In genomic region chr1:8866173-8866791, GRCh38 we compare ENCODE assay signal across 15 cellular contexts. TPM values are rescaled to one million over a fixed set of nuclear protein-coding genes. Genes with fewer than 3 reads are reported as not detected.
DNase-seq lines count a peak whose midpoint lies in the region; ATAC-seq, FAIRE-seq and TF ChIP-seq lines count a peak whose summit lies in the region.
"Had no signal": no experiment of that assay in that cellular context is flagged by ENCODE, and none has a peak within 500 bp of the region (broad histone marks: within the 10 kb centered on the region; RNA-seq: fewer than 3 reads in every experiment).

No MANE protein-coding gene starts in this region.

- H3K27ac ChIP-seq in GM12878 (ENCODE audit: control insufficient read depth, insufficient read depth), result no peak overlapping the region
- H3K27ac ChIP-seq in uterus, result no peak overlapping the region
- H3K27ac ChIP-seq: adrenal gland, epithelial cell of prostate had no signal

- no peak overlapping the region for H3K4me2 ChIP-seq in GM12878 (ENCODE audit: control insufficient read depth, insufficient read depth)

- 95% methylated on average over 10 of the region's 10 CpGs for WGBS in GM12878 (ENCODE audit: insufficient coverage, insufficient replicate concordance, low lambda C conversion rate, missing lambda C conversion rate)

- SMC1A ChIA-PET in GM12878 (lab: Charles Lee; ENCODE audit: uncharacterized antibody, unreplicated experiment), result interaction anchor here (0.9 to 1.3 kb wide), 3 partner anchors 14 to 51 kb away, joined by 3 read pairs; no protein-coding TSS in a partner anchor

- TF ChIP-seq EP300 in GM12878 (IDR thresholded peaks at IDR 0.05; ENCODE audit: borderline replicate concordance in 1 of 2, control insufficient read depth in 1 of 2, low read depth in 2 of 2, low read length in 2 of 2), result no peak

- H3K27me3 ChIP-seq in GM12878 (replicated peaks in 1 of 2; ENCODE audit: control insufficient read depth in 2 of 2, insufficient read depth in 2 of 2, low read length in 1 of 2) (no peaks in the 10 kb centered on the region), uterus (no peaks in the 10 kb centered on the region)
- H3K27me3 ChIP-seq: adrenal gland, BE2C had no signal

- H3K9me3 Mint-ChIP-seq in natural killer cell treated with Interleukin-12 subunit alpha and Interleukin-12 subunit beta and Interleukin-15 and Interleukin-18, amount 100 ng/mL, for 72 hours, result no peaks in the 10 kb centered on the region
- no peaks in the 10 kb centered on the region for H3K9me3 Mint-ChIP-seq in natural killer cell
- no peaks in the 10 kb centered on the region for H3K9me3 Mint-ChIP-seq in stimulated activated naive CD8-positive, alpha-beta T cell treated with anti-CD3 and anti-CD28 coated beads, Interleukin-15, amount 100 ng/mL, for 72 hours

- TF ChIP-seq POLR2A in NB4 (IDR thresholded peaks at IDR 0.05; ENCODE audit: extremely low read depth, insufficient read length) (no peak), GM12878 (IDR thresholded peaks at IDR 0.05; ENCODE audit: low read depth, low read length) (0 out of 2 replicates have a peak, but pooled peaks have one; percentile 33), uterus (IDR thresholded peaks at IDR 0.05) (no peak)

- TF ChIP-seq RAD21 in GM12878 (IDR thresholded peaks at IDR 0.05; ENCODE audit: insufficient read depth, low read depth, low read length), result no peak

- TF ChIP-seq CTCF in natural killer cell (IDR thresholded peaks at IDR 0.05) (no peak), NB4 (IDR thresholded peaks at IDR 0.05; ENCODE audit: low read depth, low read length) (no peak), GM12878 (IDR thresholded peaks at IDR 0.05 in 2 of 3, conservative IDR thresholded peaks at IDR 0.05 in 1 of 3; ENCODE audit: control insufficient read depth in 2 of 3, extremely low read depth in 1 of 3, insufficient read depth in 1 of 3, low read depth in 3 of 3, low read length in 3 of 3) (no peak), uterus (IDR thresholded peaks at IDR 0.05) (no peak)

- peaks cover 47% of the 10 kb centered on the region for H3K79me2 ChIP-seq in GM12878 (ENCODE audit: control insufficient read depth, insufficient read depth, low read length)

- H3K4me3 ChIP-seq in NB4 (ENCODE audit: low read depth, low read length), result no peak overlapping the region
- H3K4me3 ChIP-seq in GM12878, result no peak overlapping the region
- no peak overlapping the region for H3K4me3 ChIP-seq in uterus
- H3K4me3 ChIP-seq: adrenal gland had no signal

- H3K36me3 Mint-ChIP-seq in natural killer cell treated with Interleukin-12 subunit alpha and Interleukin-12 subunit beta and Interleukin-15 and Interleukin-18, amount 100 ng/mL, for 72 hours, result peaks cover 40% of the 10 kb centered on the region
- H3K36me3 Mint-ChIP-seq in natural killer cell, result no peaks in the 10 kb centered on the region

- H3K4me1 Mint-ChIP-seq in natural killer cell treated with Interleukin-12 subunit alpha and Interleukin-12 subunit beta and Interleukin-15 and Interleukin-18, amount 100 ng/mL, for 72 hours (ENCODE audit: low read depth in 2 of 2), result peaks cover 13 to 30% of the 10 kb centered on the region in 2 donors
- peaks cover 0 to 12% of the 10 kb centered on the region in 2 donors for H3K4me1 Mint-ChIP-seq in natural killer cell
- peaks cover 71% of the 10 kb centered on the region for H3K4me1 Mint-ChIP-seq in stimulated activated naive CD8-positive, alpha-beta T cell treated with anti-CD3 and anti-CD28 coated beads, Interleukin-15, amount 100 ng/mL, for 72 hours

- no peaks in the 10 kb centered on the region for H3K27me3 Mint-ChIP-seq in natural killer cell treated with Interleukin-12 subunit alpha and Interleukin-12 subunit beta and Interleukin-15 and Interleukin-18, amount 100 ng/mL, for 72 hours
- H3K27me3 Mint-ChIP-seq in natural killer cell (ENCODE audit: low read depth in 2 of 2), result no peaks in the 10 kb centered on the region
- H3K27me3 Mint-ChIP-seq in stimulated activated naive CD8-positive, alpha-beta T cell treated with anti-CD3 and anti-CD28 coated beads, Interleukin-15, amount 100 ng/mL, for 72 hours, result no peaks in the 10 kb centered on the region

- peaks cover 42% of the 10 kb centered on the region for H4K20me1 ChIP-seq in GM12878 (ENCODE audit: control insufficient read depth, insufficient read depth)

- in situ Hi-C loops in GM12878 (cut with MboI), result no loop called here

- no peak overlapping the region for H2AFZ ChIP-seq in GM12878 (ENCODE audit: control insufficient read depth, low read depth, low read length)

- no peak for DNase-seq in natural killer cell treated with Interleukin-12 subunit alpha and Interleukin-12 subunit beta and Interleukin-15 and Interleukin-18, amount 100 ng/mL, for 72 hours (ENCODE audit: low spot score)
- DNase-seq in natural killer cell (no peak), NB4 (ENCODE audit: low read depth) (peak; percentile 25), GM12878 (ENCODE audit: low read depth, low spot score) (no peak), uterus (no peak), foreskin melanocyte (no peak), iPS-NIHi7 (ENCODE audit: extremely low spot score) (no peak)
- no peak for DNase-seq in stimulated activated naive CD8-positive, alpha-beta T cell treated with anti-CD3 and anti-CD28 coated beads, Interleukin-15, amount 100 ng/mL, for 72 hours
- DNase-seq: adrenal gland; BE2C; midbrain; NCI-H1105 treated with DMSO at 0.1 percent for 48 hours; NCI-H2171 treated with DMSO at 0.1 percent for 48 hours; stimulated activated naive CD4-positive, alpha-beta T cell had no signal

- intact Hi-C loops in natural killer cell (cut with micrococcal nuclease) (no loop called here), GM12878 (cut with micrococcal nuclease; ENCODE audit: unreplicated experiment) (no loop called here), uterus (cut with DNase I; ENCODE audit: low total_unique reads) (no loop called here)

- CTCF ChIA-PET in GM12878 (lab: Yijun Ruan, JAX), result interaction anchor here (1.1 to 3.4 kb wide), 5 partner anchors 8 to 139 kb away, joined by 4 to 14 read pairs (median 7); no protein-coding TSS in a partner anchor

- no TSS peak for BruUV-seq in GM12878 (replicated peaks; lab: Mats Ljungman, UMichigan)

- H3K9ac ChIP-seq in GM12878 (ENCODE audit: control insufficient read depth, insufficient read depth, low read length), result no peak overlapping the region

- RAD21 ChIA-PET in GM12878 (lab: Charles Lee; ENCODE audit: unreplicated experiment), result interaction anchor here (0.9 kb wide), 1 partner anchor 53 kb away, joined by 3 read pairs; no protein-coding TSS in a partner anchor

- peak overlapping the region; percentile 35 to 60 for H3K27ac Mint-ChIP-seq in natural killer cell treated with Interleukin-12 subunit alpha and Interleukin-12 subunit beta and Interleukin-15 and Interleukin-18, amount 100 ng/mL, for 72 hours
- no peak overlapping the region for H3K27ac Mint-ChIP-seq in natural killer cell
- H3K27ac Mint-ChIP-seq in stimulated activated naive CD8-positive, alpha-beta T cell treated with anti-CD3 and anti-CD28 coated beads, Interleukin-15, amount 100 ng/mL, for 72 hours, result peak overlapping the region; percentile 56 to 80

- POLR2A ChIA-PET in GM12878 (lab: Charles Lee), result interaction anchor here (0.5 to 2.3 kb wide), 4 partner anchors 12 to 131 kb away, joined by 3 to 9 read pairs (median 4); partner anchors contain the start of gene ENO1

- H3K36me3 ChIP-seq in GM12878 (ENCODE audit: control insufficient read depth in 2 of 2, insufficient read depth in 2 of 2, low read length in 1 of 2) (peaks cover 72 to 76% of the 10 kb centered on the region in 2 experiments), uterus (no peaks in the 10 kb centered on the region)

- no peak overlapping the region for H3K4me3 Mint-ChIP-seq in natural killer cell treated with Interleukin-12 subunit alpha and Interleukin-12 subunit beta and Interleukin-15 and Interleukin-18, amount 100 ng/mL, for 72 hours
- no peak overlapping the region for H3K4me3 Mint-ChIP-seq in natural killer cell
- H3K4me3 Mint-ChIP-seq in stimulated activated naive CD8-positive, alpha-beta T cell treated with anti-CD3 and anti-CD28 coated beads, Interleukin-15, amount 100 ng/mL, for 72 hours, result peak overlapping the region in 1 of 2 donors; percentile 12

- no peak for ATAC-seq in natural killer cell treated with Interleukin-12 subunit alpha and Interleukin-12 subunit beta and Interleukin-15 and Interleukin-18, amount 100 ng/mL, for 72 hours
- ATAC-seq in natural killer cell, result no peak
- ATAC-seq in GM12878, result no peak
- ATAC-seq in stimulated activated naive CD8-positive, alpha-beta T cell treated with anti-CD3 and anti-CD28 coated beads, Interleukin-15, amount 100 ng/mL, for 72 hours, result peak; percentile 9

- no peak for FAIRE-seq in GM12878 (lab: Jason Lieb, UNC)

- H3K9me3 ChIP-seq in GM12878 (replicated peaks; ENCODE audit: control insufficient read depth, insufficient read depth, low read length) (no peaks in the 10 kb centered on the region), uterus (no peaks in the 10 kb centered on the region)
- H3K9me3 ChIP-seq: adrenal gland, BE2C had no signal

- H3K4me1 ChIP-seq in GM12878 (ENCODE audit: control insufficient read depth, insufficient read depth, low read length) (peaks cover 12% of the 10 kb centered on the region), uterus (no peaks in the 10 kb centered on the region)
- H3K4me1 ChIP-seq: BE2C had no signal

RNA-seq across cellular contexts. Expression of gene ENO1, which starts 12.2 kb away (rescaled TPM):
- 1,000 to 10,000 TPM; 2,254 to 2,801 TPM for total RNA-seq in natural killer cell treated with Interleukin-12 subunit alpha and Interleukin-12 subunit beta and Interleukin-15 and Interleukin-18, amount 100 ng/mL, for 72 hours
- total RNA-seq in natural killer cell (100 to 1,000 TPM; 254 to 299 (median 266) TPM), GM12878 (2014; rRNA removed) (2,091 and 2,104 TPM in 2 replicates), GM12878 (2014; rRNA removed; fragmentation: Illumina TruSeq; extraction: Trizol) (1,863 and 1,937 TPM in 2 replicates), GM12878 (2021) (1,850 and 1,883 TPM in 2 replicates), uterus (100 to 1,000 TPM; 123 to 358 (median 225) TPM)
- total RNA-seq in GM12878 (2013; cell fraction: nucleolus; rRNA removed), result 1,080 and 1,100 TPM in 2 replicates
- polyA plus RNA-seq in GM12878 (2011; ENCODE audit: low read depth), result 1,510 TPM
- polyA plus RNA-seq in GM12878 (2011; rRNA removed) (3,232 and 3,745 TPM in 2 replicates), GM12878 (2014; fragmentation: Illumina TruSeq; extraction: Trizol) (1,358 and 1,983 TPM in 2 replicates), GM12878 (2014; fragmentation: Nextera tagmentation; extraction: Ambion mirVana) (1,000 to 10,000 TPM; 3,300 to 4,219 TPM), GM12878 (2014; rRNA removed) (1,935 and 1,951 TPM in 2 replicates), GM12878 (2016; fragmentation: Nextera tagmentation; extraction: Ambion mirVana) (1,000 to 10,000 TPM; 2,558 to 2,669 TPM)
- 3,954 and 4,686 TPM in 2 replicates for polyA plus RNA-seq in GM12878 (2011; cell fraction: cytosol; rRNA removed)
- polyA plus RNA-seq in GM12878 (2011; cell fraction: nucleus; rRNA removed), result 2,823 and 3,284 TPM in 2 replicates
- polyA plus RNA-seq in GM12878 (2012), result 2,617 and 3,014 TPM in 2 replicates
- polyA minus RNA-seq in GM12878 (2011; rRNA and poly(A)+ RNA removed), result 3,220 and 5,413 TPM in 2 replicates
- polyA minus RNA-seq in GM12878 (2011; cell fraction: cytosol; rRNA and poly(A)+ RNA removed), result 1,559 and 1,564 TPM in 2 replicates
- polyA minus RNA-seq in GM12878 (2011; cell fraction: nucleus; rRNA and poly(A)+ RNA removed), result 601 and 693 TPM in 2 replicates

RNA-seq across cellular contexts. Expression of gene RERE, which starts 48.8 kb away (rescaled TPM):
- 10 to 100 TPM; 38.2 to 72.4 TPM for total RNA-seq in natural killer cell treated with Interleukin-12 subunit alpha and Interleukin-12 subunit beta and Interleukin-15 and Interleukin-18, amount 100 ng/mL, for 72 hours
- total RNA-seq in natural killer cell (10 to 100 TPM; 67.7 to 76.0 (median 73.0) TPM), GM12878 (2014; rRNA removed) (27.6 and 41.7 TPM in 2 replicates), GM12878 (2014; rRNA removed; fragmentation: Illumina TruSeq; extraction: Trizol) (14.6 and 20.3 TPM in 2 replicates), GM12878 (2021) (58.9 and 60.5 TPM in 2 replicates), uterus (1,000 to 10,000 TPM in 1 of 4 donors, 100 to 1,000 TPM in 2, 10 to 100 TPM in 1; 51.2 to 1,226 (median 253) TPM)
- 221 and 235 TPM in 2 replicates for total RNA-seq in GM12878 (2013; cell fraction: nucleolus; rRNA removed)
- 14.5 TPM for polyA plus RNA-seq in GM12878 (2011; ENCODE audit: low read depth)
- polyA plus RNA-seq in GM12878 (2011; rRNA removed) (7.0 and 8.9 TPM in 2 replicates), GM12878 (2014; fragmentation: Illumina TruSeq; extraction: Trizol) (21.2 and 25.3 TPM in 2 replicates), GM12878 (2014; fragmentation: Nextera tagmentation; extraction: Ambion mirVana) (1 to 10 TPM; 5.2 to 5.9 TPM), GM12878 (2014; rRNA removed) (20.9 and 23.0 TPM in 2 replicates), GM12878 (2016; fragmentation: Nextera tagmentation; extraction: Ambion mirVana) (10 to 100 TPM; 15.8 to 20.2 TPM)
- polyA plus RNA-seq in GM12878 (2011; cell fraction: cytosol; rRNA removed), result 6.9 and 8.9 TPM in 2 replicates
- 35.2 and 62.7 TPM in 2 replicates for polyA plus RNA-seq in GM12878 (2011; cell fraction: nucleus; rRNA removed)
- polyA plus RNA-seq in GM12878 (2012), result 21.5 and 24.0 TPM in 2 replicates
- polyA minus RNA-seq in GM12878 (2011; rRNA and poly(A)+ RNA removed), result 76.2 and 90.7 TPM in 2 replicates
- polyA minus RNA-seq in GM12878 (2011; cell fraction: cytosol; rRNA and poly(A)+ RNA removed), result 35.8 and 43.2 TPM in 2 replicates
- polyA minus RNA-seq in GM12878 (2011; cell fraction: nucleus; rRNA and poly(A)+ RNA removed), result 57.2 and 65.5 TPM in 2 replicates

Comparison
In these comparisons a context has a peak if more than half of its experiments do, and no peak if none do; other contexts are left out.
1. H3K27ac Mint-ChIP-seq: peak in natural killer cell treated with Interleukin-12 subunit alpha and Interleukin-12 subunit beta and Interleukin-15 and Interleukin-18, amount 100 ng/mL, for 72 hours (2 of 2) and stimulated activated naive CD8-positive, alpha-beta T cell treated with anti-CD3 and anti-CD28 coated beads, Interleukin-15, amount 100 ng/mL, for 72 hours (2 of 2); none in natural killer cell (0 of 2).